2 cellular contexts compared by ENCODE assay signal in genomic region chr17:82802141-82802540, GRCh38.
TF ChIP-seq lines count a peak whose summit lies in the region.

No MANE protein-coding gene starts in this region.

TF ChIP-seq in SK-N-SH treated with all-trans-retinoic acid at 6 μM for 48 hours, 23 proteins besides CTCF, POLR2A, EP300 and RAD21 (continued from another document):
- TF ChIP-seq, protein P1, sequence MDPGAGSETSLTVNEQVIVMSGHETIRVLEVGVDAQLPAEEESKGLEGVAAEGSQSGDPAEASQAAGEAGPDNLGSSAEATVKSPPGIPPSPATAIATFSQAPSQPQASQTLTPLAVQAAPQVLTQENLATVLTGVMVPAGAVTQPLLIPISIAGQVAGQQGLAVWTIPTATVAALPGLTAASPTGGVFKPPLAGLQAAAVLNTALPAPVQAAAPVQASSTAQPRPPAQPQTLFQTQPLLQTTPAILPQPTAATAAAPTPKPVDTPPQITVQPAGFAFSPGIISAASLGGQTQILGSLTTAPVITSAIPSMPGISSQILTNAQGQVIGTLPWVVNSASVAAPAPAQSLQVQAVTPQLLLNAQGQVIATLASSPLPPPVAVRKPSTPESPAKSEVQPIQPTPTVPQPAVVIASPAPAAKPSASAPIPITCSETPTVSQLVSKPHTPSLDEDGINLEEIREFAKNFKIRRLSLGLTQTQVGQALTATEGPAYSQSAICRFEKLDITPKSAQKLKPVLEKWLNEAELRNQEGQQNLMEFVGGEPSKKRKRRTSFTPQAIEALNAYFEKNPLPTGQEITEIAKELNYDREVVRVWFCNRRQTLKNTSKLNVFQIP (CRISPR knock-in tag; IDR thresholded peaks at IDR 0.05; ENCODE audit: borderline replicate concordance, low read depth), result no peak
- TF ChIP-seq, protein P2, sequence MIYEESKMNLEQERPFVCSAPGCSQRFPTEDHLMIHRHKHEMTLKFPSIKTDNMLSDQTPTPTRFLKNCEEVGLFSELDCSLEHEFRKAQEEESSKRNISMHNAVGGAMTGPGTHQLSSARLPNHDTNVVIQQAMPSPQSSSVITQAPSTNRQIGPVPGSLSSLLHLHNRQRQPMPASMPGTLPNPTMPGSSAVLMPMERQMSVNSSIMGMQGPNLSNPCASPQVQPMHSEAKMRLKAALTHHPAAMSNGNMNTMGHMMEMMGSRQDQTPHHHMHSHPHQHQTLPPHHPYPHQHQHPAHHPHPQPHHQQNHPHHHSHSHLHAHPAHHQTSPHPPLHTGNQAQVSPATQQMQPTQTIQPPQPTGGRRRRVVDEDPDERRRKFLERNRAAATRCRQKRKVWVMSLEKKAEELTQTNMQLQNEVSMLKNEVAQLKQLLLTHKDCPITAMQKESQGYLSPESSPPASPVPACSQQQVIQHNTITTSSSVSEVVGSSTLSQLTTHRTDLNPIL (CRISPR knock-in tag; IDR thresholded peaks at IDR 0.05; ENCODE audit: low read depth), result no peak
- TF ChIP-seq BACH2 (CRISPR knock-in tag; IDR thresholded peaks at IDR 0.05; ENCODE audit: borderline replicate concordance), result no peak
- no peak for TF ChIP-seq PATZ1 (CRISPR knock-in tag; IDR thresholded peaks at IDR 0.05; ENCODE audit: borderline replicate concordance)
- TF ChIP-seq ARNTL (CRISPR knock-in tag; IDR thresholded peaks at IDR 0.05; ENCODE audit: borderline replicate concordance, low read depth), result no peak
- TF ChIP-seq ZFP30 (CRISPR knock-in tag; IDR thresholded peaks at IDR 0.05), result no peak
- no peak for TF ChIP-seq ZFP3 (CRISPR knock-in tag; IDR thresholded peaks at IDR 0.05)
- no peak for TF ChIP-seq ZNF565 (CRISPR knock-in tag; conservative IDR thresholded peaks at IDR 0.05; ENCODE audit: low read depth)
- no peak for TF ChIP-seq CSDC2 (CRISPR knock-in tag; IDR thresholded peaks at IDR 0.05)
- TF ChIP-seq ZNF70 (CRISPR knock-in tag; IDR thresholded peaks at IDR 0.05), result no peak
- no peak for TF ChIP-seq ZNF8 (CRISPR knock-in tag; IDR thresholded peaks at IDR 0.05)
TF ChIP-seq in SK-N-SH treated with all-trans-retinoic acid at 6 μM for 48 hours: peak in this region for 0.

TF ChIP-seq in SK-N-SH, 30 proteins besides CTCF, POLR2A, EP300 and RAD21 (continued from another document):
- TF ChIP-seq, protein P3, sequence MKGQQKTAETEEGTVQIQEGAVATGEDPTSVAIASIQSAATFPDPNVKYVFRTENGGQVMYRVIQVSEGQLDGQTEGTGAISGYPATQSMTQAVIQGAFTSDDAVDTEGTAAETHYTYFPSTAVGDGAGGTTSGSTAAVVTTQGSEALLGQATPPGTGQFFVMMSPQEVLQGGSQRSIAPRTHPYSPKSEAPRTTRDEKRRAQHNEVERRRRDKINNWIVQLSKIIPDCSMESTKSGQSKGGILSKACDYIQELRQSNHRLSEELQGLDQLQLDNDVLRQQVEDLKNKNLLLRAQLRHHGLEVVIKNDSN (IDR thresholded peaks at IDR 0.05; ENCODE audit: borderline replicate concordance, low read depth), result no peak
- no peak for TF ChIP-seq POLR2AphosphoS5 (IDR thresholded peaks at IDR 0.05; ENCODE audit: low read depth, low read length)
- no peak for TF ChIP-seq SIN3A (IDR thresholded peaks at IDR 0.05; ENCODE audit: borderline replicate concordance, low read depth, low read length)
- no peak for TF ChIP-seq FOXJ3 (CRISPR knock-in tag; IDR thresholded peaks at IDR 0.05)
- TF ChIP-seq REST (IDR thresholded peaks at IDR 0.05; ENCODE audit: low read depth, low read length), result no peak
